Comparison of ENCODE assay signal across 7 cellular contexts in the genomic region with DNA sequence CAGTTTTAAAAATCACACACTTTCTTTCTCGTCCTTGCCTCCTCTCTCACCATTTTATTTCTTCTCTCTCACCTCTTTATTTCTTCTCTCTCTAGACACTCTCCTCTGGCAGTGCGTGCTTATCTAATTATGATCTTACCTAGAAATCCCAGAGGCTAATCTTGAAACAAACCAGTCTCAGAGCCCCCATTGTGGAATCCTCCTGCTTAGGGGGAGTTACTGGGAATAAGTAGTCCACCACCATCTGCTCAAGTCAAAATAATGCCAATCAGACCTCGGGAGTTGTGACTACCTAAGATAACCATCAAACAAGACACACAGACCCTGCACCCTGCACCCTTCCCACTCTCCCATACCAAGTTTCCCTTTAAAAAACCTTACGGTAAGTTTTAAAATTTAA.
"Had no signal": no experiment of that assay in that cellular context is flagged by ENCODE, and none has a peak within 500 bp of the region (broad histone marks: within the 10 kb centered on the region; RNA-seq: fewer than 3 reads in every experiment).

No MANE protein-coding gene starts in this region.

- ATAC-seq: GM23338, HepG2 had no signal

- H3K27ac ChIP-seq: HL-60, KMS-11 had no signal

- H2AFZ ChIP-seq: GM23338 had no signal

- H3K9ac ChIP-seq: KMS-11 had no signal

- H3K4me3 ChIP-seq: GM23338 had no signal

- H3K4me2 ChIP-seq: GM23338, KMS-11 had no signal

- DNase-seq: H9, HCEC 1CT, KBM-7 had no signal
